8 cellular contexts compared by ENCODE assay signal in genomic region chr6:30626484-30627366, GRCh38. TPM values are rescaled to one million over a fixed set of nuclear protein-coding genes. Genes with fewer than 3 reads are reported as not detected.
DNase-seq lines count a peak whose midpoint lies in the region; ATAC-seq and TF ChIP-seq lines count a peak whose summit lies in the region.

Gene ATAT1, plus strand, starts transcription at chr6:30626874.

- 4 to 7% methylated on average over 24 to 36 of the region's 36 CpGs for WGBS in endodermal cell (ENCODE audit: insufficient coverage in 1 of 2, insufficient read length in 1 of 2), 2 experiments

- H3K36me3 ChIP-seq in endodermal cell (ENCODE audit: control insufficient read depth, insufficient read depth, low read length) = peaks cover 80% of the 10 kb centered on the region

- H3K36me3 Mint-ChIP-seq in endodermal cell (ENCODE audit: low read depth) (peaks cover 66% of the 10 kb centered on the region), mesothelial cell of epicardium (peaks cover 30% of the 10 kb centered on the region)

- no peaks in the 10 kb centered on the region for H3K9me3 Mint-ChIP-seq in endodermal cell
- no peaks in the 10 kb centered on the region for H3K9me3 Mint-ChIP-seq in mesothelial cell of epicardium

- peak within 1 kb of the TSS; percentile 98 for H3K4me3 ChIP-seq in endodermal cell (ENCODE audit: low read length)

- peak within 1 kb of the TSS; percentile 98 for H3K27ac Mint-ChIP-seq in endodermal cell
- peak within 1 kb of the TSS; percentile 98 for H3K27ac Mint-ChIP-seq in mesothelial cell of epicardium

- H3K9ac ChIP-seq in endodermal cell (ENCODE audit: extremely low read depth, low read length, poor library complexity, severe bottlenecking) = peak within 1 kb of the TSS; percentile 81

- peaks cover 9% of the 10 kb centered on the region for H3K4me1 Mint-ChIP-seq in endodermal cell
- peaks cover 17% of the 10 kb centered on the region for H3K4me1 Mint-ChIP-seq in mesothelial cell of epicardium

- DNase-seq in Ammon's horn (ENCODE audit: low spot score) (peak; percentile 97), NOMO-1 treated with DMSO at 0.1 percent for 48 hours (lab: John Stamatoyannopoulos, UW; ENCODE audit: unreplicated experiment) (peak; percentile 76), endodermal cell (peak; percentile 95), mesothelial cell of epicardium (ENCODE audit: low spot score in 2 of 2, unreplicated experiment in 2 of 2) (peak; percentile 70 to 85)
- peak; percentile 73 for DNase-seq in activated CD8-positive, alpha-beta memory T cell treated with anti-CD3 and anti-CD28 coated beads, Interleukin-2, amount 50 U/mL, for 24 hours (ENCODE audit: extremely low read depth)
- DNase-seq in stimulated activated CD8-positive, alpha-beta memory T cell treated with anti-CD3 and anti-CD28 coated beads, Interleukin-15, amount 100 ng/mL, for 4 hours (ENCODE audit: low read depth in 2 of 2) = peak; percentile 77 to 78

- no peaks in the 10 kb centered on the region for H3K9me3 ChIP-seq in endodermal cell (ENCODE audit: control insufficient read depth, low read length)

- H3K27me3 Mint-ChIP-seq in endodermal cell (ENCODE audit: insufficient read depth) (no peaks in the 10 kb centered on the region), mesothelial cell of epicardium (ENCODE audit: low read depth) (no peaks in the 10 kb centered on the region)

- TF ChIP-seq CTCF in endodermal cell (conservative IDR thresholded peaks at IDR 0.05) (peak; percentile 64), mesothelial cell of epicardium (IDR thresholded peaks at IDR 0.05; ENCODE audit: unreplicated experiment) (no peak)

- H3K4me1 ChIP-seq in endodermal cell (ENCODE audit: control insufficient read depth, insufficient read depth, low read length) = no peaks in the 10 kb centered on the region

- no peaks in the 10 kb centered on the region for H3K27me3 ChIP-seq in endodermal cell (ENCODE audit: control insufficient read depth, insufficient read depth, low read length, poor library complexity, severe bottlenecking)

- ATAC-seq in GM19324 (IDR thresholded peaks at IDR 0.05; ENCODE audit: low FRiP score, unreplicated experiment) = peak; percentile 75
- peak; percentile 77 for ATAC-seq in HG03521 (IDR thresholded peaks at IDR 0.05; ENCODE audit: unreplicated experiment)

- H3K27ac ChIP-seq in endodermal cell (ENCODE audit: low read depth, low read length) = peak within 1 kb of the TSS; percentile 87

- H3K4me3 Mint-ChIP-seq in endodermal cell = peak within 1 kb of the TSS; percentile 91
- H3K4me3 Mint-ChIP-seq in mesothelial cell of epicardium = peak within 1 kb of the TSS; percentile 86

RNA-seq across cellular contexts. Expression of gene ATAT1, which starts in this region (rescaled TPM):
- total RNA-seq in endodermal cell = 10 to 100 TPM; 31.6 to 38.0 TPM
- polyA plus RNA-seq in endodermal cell (2013, experiment 1 of 2) = 87.3 TPM
- polyA plus RNA-seq in endodermal cell (2013, experiment 2 of 2) = 72.0 TPM
- 51.0 to 57.0 TPM (median 51.2 TPM) in 3 replicates for total RNA-seq in mesothelial cell of epicardium

Comparison
In these comparisons a context has a peak if more than half of its experiments do, and no peak if none do; other contexts are left out.
1. Peak in every context shown above with its lines: DNase-seq, ATAC-seq, H3K4me3 ChIP-seq and H3K27ac ChIP-seq.